In the genomic region with DNA sequence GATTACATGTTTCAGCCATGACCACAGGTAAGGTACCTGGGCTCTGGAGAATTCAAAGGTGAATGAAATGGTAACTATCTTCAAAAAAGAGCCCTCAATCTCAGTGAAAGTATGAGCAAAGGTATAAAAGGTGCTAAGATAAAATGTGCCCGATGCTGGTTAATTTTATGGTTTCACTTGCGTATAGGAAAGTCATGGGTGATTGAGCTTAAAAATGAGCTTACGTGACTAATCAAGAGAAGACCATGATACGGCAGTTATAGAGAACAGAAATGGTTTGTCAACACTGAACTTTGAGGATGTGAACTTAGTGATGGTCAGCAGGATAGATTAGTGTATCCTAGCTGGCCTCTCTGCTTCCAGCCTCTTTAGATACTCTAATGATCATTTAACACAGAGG, we compare ENCODE assay signal across 23 cellular contexts.
DNase-seq lines count a peak whose midpoint lies in the region; ATAC-seq, FAIRE-seq and TF ChIP-seq lines count a peak whose summit lies in the region.
"Had no signal": no experiment of that assay in that cellular context is flagged by ENCODE, and none has a peak within 500 bp of the region (broad histone marks: within the 10 kb centered on the region; RNA-seq: fewer than 3 reads in every experiment).

No MANE protein-coding gene starts in this region.

- DNase-seq in GM12891 (ENCODE audit: insufficient read length, low spot score) (no peak), cerebellum (ENCODE audit: low spot score) (no peak), breast epithelium (ENCODE audit: low spot score in 2 of 2) (no peak)
- DNase-seq: Calu3; CD8-positive, alpha-beta T cell; DMS53; EL; GOT3; Karpas-422; NCI-H1048; NCI-H1436; NCI-H1930; NCI-H446 treated with DMSO at 0.1 percent for 48 hours; NCI-H69; OCI-M1; Right ventricle myocardium superior had no signal

- intact Hi-C loops in breast epithelium (cut with DNase I; ENCODE audit: low total_unique reads): no loop called here

- no peak overlapping the region for H3K4me3 ChIP-seq in breast epithelium
- H3K4me3 ChIP-seq: BLaER1 treated with 17β-estradiol and CSF1 and Interleukin-3, amounts not matched to agents 10 nM and 100 nM; SK-N-MC had no signal

- H3K4me1 ChIP-seq in breast epithelium: no peaks in the 10 kb centered on the region

- ATAC-seq in GM19351 (IDR thresholded peaks at IDR 0.05; ENCODE audit: unreplicated experiment) (peak; percentile 67), HG03469 (IDR thresholded peaks at IDR 0.05; ENCODE audit: unreplicated experiment) (peak; percentile 33), GM21381 (IDR thresholded peaks at IDR 0.05; ENCODE audit: unreplicated experiment) (no peak), GM19397 (IDR thresholded peaks at IDR 0.05; ENCODE audit: unreplicated experiment) (no peak)
- ATAC-seq: CD8-positive, alpha-beta T cell; HCT116 had no signal

- H3K36me3 ChIP-seq in breast epithelium: no peaks in the 10 kb centered on the region
- H3K36me3 ChIP-seq: BLaER1 treated with 17β-estradiol and CSF1 and Interleukin-3, amounts not matched to agents 10 nM and 100 nM had no signal

- no peak overlapping the region for H3K27ac ChIP-seq in breast epithelium
- H3K27ac ChIP-seq: BLaER1 treated with 17β-estradiol and CSF1 and Interleukin-3, amounts not matched to agents 10 nM and 100 nM; SK-N-MC had no signal

- TF ChIP-seq CTCF in breast epithelium (IDR thresholded peaks at IDR 0.05): no peak

- H3K27me3 ChIP-seq in breast epithelium: no peaks in the 10 kb centered on the region
- H3K27me3 ChIP-seq: BLaER1 treated with 17β-estradiol and CSF1 and Interleukin-3, amounts not matched to agents 10 nM and 100 nM had no signal

- TF ChIP-seq POLR2A in GM12891 (IDR thresholded peaks at IDR 0.05; ENCODE audit: low read depth, low read length): no peak
- no peak for TF ChIP-seq POLR2A in breast epithelium (IDR thresholded peaks at IDR 0.05)

- FAIRE-seq in GM12891 (lab: Jason Lieb, UNC): peak; percentile 71

- H3K9me3 ChIP-seq in breast epithelium: no peaks in the 10 kb centered on the region
- H3K9me3 ChIP-seq: BLaER1 treated with 17β-estradiol and CSF1 and Interleukin-3, amounts not matched to agents 10 nM and 100 nM had no signal

TF ChIP-seq in GM12891, 5 proteins besides CTCF, POLR2A, EP300 and RAD21:
- TF ChIP-seq PAX5 (IDR thresholded peaks at IDR 0.05; ENCODE audit: insufficient read depth, low read length, severe bottlenecking): peak; percentile 8
- TF ChIP-seq POLR2AphosphoS5 (IDR thresholded peaks at IDR 0.05; ENCODE audit: low read depth, low read length): no peak
- TF ChIP-seq SPI1 (IDR thresholded peaks at IDR 0.05; ENCODE audit: low read depth, low read length): 0 out of 2 replicates have a peak, but pooled peaks have one; percentile 14
- no peak for TF ChIP-seq TAF1 (IDR thresholded peaks at IDR 0.05; ENCODE audit: low read depth, low read length)
- no peak for TF ChIP-seq POU2F2 (IDR thresholded peaks at IDR 0.05; ENCODE audit: low read depth, low read length)

Comparison
In these comparisons a context has a peak if more than half of its experiments do, and no peak if none do; other contexts are left out.
1. ATAC-seq: peak in GM19351 (single experiment) and HG03469 (single experiment); none in GM21381 (single experiment) and GM19397 (single experiment).